ENCODE assay signal across 8 cellular contexts in genomic region chr11:116835791-116836647, GRCh38. TPM values are rescaled to one million over a fixed set of nuclear protein-coding genes. Genes with fewer than 3 reads are reported as not detected.
DNase-seq lines count a peak whose midpoint lies in the region; ATAC-seq and TF ChIP-seq lines count a peak whose summit lies in the region.

No MANE protein-coding gene starts in this region.

- H3K9me3 ChIP-seq in SU-DHL-6 (ENCODE audit: insufficient read depth, low read length) (no peaks in the 10 kb centered on the region), adipocyte (ENCODE audit: control insufficient read depth, low read length) (no peaks in the 10 kb centered on the region), heart right ventricle (no peaks in the 10 kb centered on the region)

- peak overlapping the region; percentile 73 for H3K4me2 ChIP-seq in SU-DHL-6 (ENCODE audit: low read depth, low read length, poor library complexity, severe bottlenecking)

- H2AFZ ChIP-seq in SU-DHL-6 (ENCODE audit: low read depth, low read length, severe bottlenecking): peak overlapping the region; percentile 96

- no peaks in the 10 kb centered on the region for H3K36me3 ChIP-seq in GM06990 (ENCODE audit: control insufficient read depth, insufficient read depth, low read length)
- no peaks in the 10 kb centered on the region for H3K36me3 ChIP-seq in SU-DHL-6 (ENCODE audit: low read length)
- no peaks in the 10 kb centered on the region for H3K36me3 ChIP-seq in adipocyte (ENCODE audit: control insufficient read depth, insufficient read depth, low read length, severe bottlenecking)
- no peaks in the 10 kb centered on the region for H3K36me3 ChIP-seq in heart right ventricle

- DNase-seq in GM06990 (ENCODE audit: extremely low read depth, insufficient read length) (peak; percentile 97), HFF-Myc (ENCODE audit: extremely low read depth, low read depth) (peak; percentile 72), NCI-H1048 (lab: John Stamatoyannopoulos, UW) (peak; percentile 69), adipocyte (ENCODE audit: low read depth) (peak; percentile 92), heart right ventricle (peak; percentile 83 to 91), posterior cingulate gyrus (peak; percentile 58 to 98 (median 84)), type B pancreatic cell (ENCODE audit: extremely low spot score, unreplicated experiment) (peak; percentile 87)

- ATAC-seq in heart right ventricle: peak; percentile 81 to 90 (median 86)

- H3K36me3 Mint-ChIP-seq in type B pancreatic cell: no peaks in the 10 kb centered on the region

- intact Hi-C loops in heart right ventricle (cut with DNase I) (loop anchor here in 9 of 10 donors (1.0 to 5.0 kb wide), 6 partner anchors 36 to 47 kb away; partner anchors contain the start of genes APOA5 (in 7 of the 9) and ZPR1 (in 1 of the 9)), posterior cingulate gyrus (cut with DNase I) (loop anchor here (5.0 kb wide), 1 partner anchor 44 kb away; the partner anchor contains the start of gene APOA5)

- peaks cover 13% of the 10 kb centered on the region for H3K4me1 Mint-ChIP-seq in type B pancreatic cell (ENCODE audit: unreplicated experiment)

- TF ChIP-seq CTCF in GM06990 (IDR thresholded peaks at IDR 0.05; ENCODE audit: insufficient read depth, low read length, poor library complexity, severe bottlenecking): peak; percentile 80
- TF ChIP-seq CTCF in HFF-Myc (IDR thresholded peaks at IDR 0.05; ENCODE audit: low read depth, low read length, missing control alignments): peak; percentile 72
- peak; percentile 62 for TF ChIP-seq CTCF in SU-DHL-6 (IDR thresholded peaks at IDR 0.05; ENCODE audit: insufficient read depth, low read length, poor library complexity, severe bottlenecking)
- TF ChIP-seq CTCF in heart right ventricle (IDR thresholded peaks at IDR 0.05): peak; percentile 18 to 81 (median 57)
- peak; percentile 70 for TF ChIP-seq CTCF in type B pancreatic cell (conservative IDR thresholded peaks at IDR 0.05)

- H3K4me3 Mint-ChIP-seq in type B pancreatic cell: peak overlapping the region; percentile 68

- H3K4me1 ChIP-seq in adipocyte (ENCODE audit: control insufficient read depth, insufficient read depth, low read length) (peaks cover 15% of the 10 kb centered on the region), heart right ventricle (peaks cover 11 to 63% (median 38%) of the 10 kb centered on the region in 9 donors)

- peak overlapping the region; percentile 34 for H3K27ac Mint-ChIP-seq in type B pancreatic cell

- WGBS in heart right ventricle, 2 donors: 10 to 12% methylated on average over 58 of the region's 58 CpGs

- H3K79me2 ChIP-seq in SU-DHL-6 (ENCODE audit: insufficient read depth, low read length): no peaks in the 10 kb centered on the region

- H3K4me3 ChIP-seq in GM06990 (replicated peaks; ENCODE audit: low read depth, low read length) (peak overlapping the region; percentile 44), HFF-Myc (replicated peaks; ENCODE audit: low read depth, low read length) (peak overlapping the region; percentile 35), SU-DHL-6 (ENCODE audit: insufficient read depth, low read length, poor library complexity, severe bottlenecking) (peak overlapping the region; percentile 50), adipocyte (ENCODE audit: low read length) (peak overlapping the region; percentile 52), heart right ventricle (peak overlapping the region in 9 of 10 donors; percentile 3 to 57 (median 46))

- H3K9ac ChIP-seq in SU-DHL-6 (ENCODE audit: low read length): peak overlapping the region; percentile 59
- peak overlapping the region; percentile 64 for H3K9ac ChIP-seq in adipocyte (ENCODE audit: low read length)

- no peaks in the 10 kb centered on the region for H4K20me1 ChIP-seq in SU-DHL-6 (ENCODE audit: low read depth, low read length)

- no peaks in the 10 kb centered on the region for H3F3A ChIP-seq in SU-DHL-6 (ENCODE audit: insufficient read depth)

- H3K27me3 ChIP-seq in GM06990 (replicated peaks; ENCODE audit: control insufficient read depth, insufficient read depth, low read length): no peaks in the 10 kb centered on the region
- no peaks in the 10 kb centered on the region for H3K27me3 ChIP-seq in SU-DHL-6 (ENCODE audit: low read length)
- H3K27me3 ChIP-seq in adipocyte (replicated peaks; ENCODE audit: control insufficient read depth, insufficient read depth, low read length): peaks cover 3% of the 10 kb centered on the region
- no peaks in the 10 kb centered on the region for H3K27me3 ChIP-seq in heart right ventricle

- H3K9me2 ChIP-seq in SU-DHL-6 (replicated peaks; ENCODE audit: insufficient read depth, low read length): no peaks in the 10 kb centered on the region

- H3K27ac ChIP-seq in SU-DHL-6 (ENCODE audit: low read depth, low read length) (no peak overlapping the region), heart right ventricle (peak overlapping the region; percentile 36 to 88 (median 83))

- peaks cover 6% of the 10 kb centered on the region for H3K27me3 Mint-ChIP-seq in type B pancreatic cell

- no peaks in the 10 kb centered on the region for H3K9me3 Mint-ChIP-seq in type B pancreatic cell

RNA-seq across cellular contexts. Expression of gene APOA1, which starts 1.4 kb away (rescaled TPM):
- total RNA-seq in heart right ventricle (100 to 1,000 TPM in 2 of 10 donors, 10 to 100 TPM in 7, 1 to 10 TPM in 1; 3.8 to 178 (median 69.1) TPM), type B pancreatic cell (ENCODE audit: low replicate concordance) (116 and 626 TPM in 2 replicates)
- polyA plus RNA-seq in heart right ventricle: 100 to 1,000 TPM in 1 of 2 donors, 10 to 100 TPM in 1; 71.5 to 398 TPM

RNA-seq across cellular contexts. Expression of gene APOC3, which starts 6.3 kb away (rescaled TPM):
- total RNA-seq in heart right ventricle: under 1 TPM in 1 of 10 donors, not detected in 9; 0.64 TPM
- polyA plus RNA-seq in heart right ventricle: under 1 TPM in 1 of 2 donors, not detected in 1; 0.12 TPM
- total RNA-seq in type B pancreatic cell (ENCODE audit: low replicate concordance): 21.6 and 54.4 TPM in 2 replicates

RNA-seq across cellular contexts. Expression of gene APOA4, which starts 12.9 kb away (rescaled TPM):
- total RNA-seq in heart right ventricle (under 1 TPM in 2 of 10 donors, not detected in 8; 0.26 to 0.28 TPM), type B pancreatic cell (ENCODE audit: low replicate concordance) (21.7 and 88.5 TPM in 2 replicates)
- under 1 TPM in 1 of 2 donors, not detected in 1; 0.75 TPM for polyA plus RNA-seq in heart right ventricle

RNA-seq across cellular contexts. Expression of gene APOA5, which starts 44.3 kb away (rescaled TPM):
- total RNA-seq in heart right ventricle (not detected), type B pancreatic cell (ENCODE audit: low replicate concordance) (0.95 TPM in 1 of 2 replicates, not detected in the other)
- polyA plus RNA-seq in heart right ventricle: not detected

RNA-seq across cellular contexts. Expression of gene ZPR1, which starts 48.2 kb away (rescaled TPM):
- total RNA-seq in heart right ventricle (10 to 100 TPM; 17.3 to 32.9 (median 22.6) TPM), type B pancreatic cell (ENCODE audit: low replicate concordance) (41.2 and 57.0 TPM in 2 replicates)
- polyA plus RNA-seq in heart right ventricle: 10 to 100 TPM in 1 of 2 donors, 1 to 10 TPM in 1; 5.5 to 44.7 TPM

Comparison
In these comparisons a context has a peak if more than half of its experiments do, and no peak if none do; other contexts are left out.
1. RNA of gene APOC3, which starts 6.3 kb away (total RNA-seq): 21.6 to 54.4 TPM in type B pancreatic cell; 0.64 TPM in heart right ventricle; every median in the first group is over 10 times any median in the second.
2. RNA of gene APOA4, which starts 12.9 kb away (total RNA-seq): 21.7 to 88.5 TPM in type B pancreatic cell; 0.26 to 0.28 TPM in heart right ventricle; every median in the first group is over 10 times any median in the second.
3. Peak in every context shown above with its lines, with median percentiles within 50 percentile points of each other: DNase-seq, H3K4me3 ChIP-seq and CTCF ChIP-seq.